Comparison of ENCODE assay signal across 27 cellular contexts in the genomic region with DNA sequence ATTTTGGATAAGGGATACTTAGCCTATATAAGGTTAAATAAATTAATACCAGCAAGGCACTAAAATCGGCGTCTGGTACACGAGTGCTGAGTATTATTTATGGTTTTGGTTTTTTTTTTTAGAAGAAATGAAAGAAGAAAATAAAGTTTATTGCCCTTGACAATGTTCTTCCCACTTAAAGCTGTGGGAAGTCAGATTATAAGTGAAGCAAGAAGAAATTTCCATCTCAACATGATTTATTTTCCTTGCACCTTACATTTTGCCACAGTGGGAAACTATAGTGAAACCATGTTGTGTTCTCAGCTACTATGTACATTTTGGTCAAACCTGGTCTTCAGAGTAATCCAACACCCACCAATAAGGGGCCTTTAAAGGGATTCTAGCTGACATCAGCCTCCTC.
DNase-seq lines count a peak whose midpoint lies in the region; ATAC-seq, FAIRE-seq and TF ChIP-seq lines count a peak whose summit lies in the region.
"Had no signal": no experiment of that assay in that cellular context is flagged by ENCODE, and none has a peak within 500 bp of the region (broad histone marks: within the 10 kb centered on the region; RNA-seq: fewer than 3 reads in every experiment).

No MANE protein-coding gene starts in this region.

- CTCF ChIA-PET in HEK293T (lab: Yijun Ruan, JAX) = interaction anchor here (1.1 to 1.4 kb wide), 3 partner anchors 13 to 167 kb away, joined by 3 to 10 read pairs (median 7); no protein-coding TSS in a partner anchor

- no peaks in the 10 kb centered on the region for H3K9me3 ChIP-seq in astrocyte (ENCODE audit: insufficient read depth, low read depth, low read length)
- H3K9me3 ChIP-seq: BE2C had no signal

- no peaks in the 10 kb centered on the region for H3K27me3 Mint-ChIP-seq in astrocyte (ENCODE audit: low read depth, unreplicated experiment)

- H3K4me3 ChIP-seq in astrocyte (ENCODE audit: insufficient read depth, low read depth, low read length) = no peak overlapping the region
- H3K4me3 ChIP-seq: BLaER1, GM12878 had no signal

- no peak for DNase-seq in HEK293T (ENCODE audit: extremely low spot score)
- no peak for DNase-seq in astrocyte (ENCODE audit: low read depth)
- peak; percentile 25 for DNase-seq in left kidney (ENCODE audit: low read depth, low spot score)
- no peak for DNase-seq in NCI-H2107 (lab: John Stamatoyannopoulos, UW)
- no peak for DNase-seq in NCI-H1694 treated with DMSO at 0.1 percent for 48 hours (lab: John Stamatoyannopoulos, UW)
- DNase-seq: 8988T; ACHN; BE2C; C1 segment of cervical spinal cord; CD4-positive, alpha-beta memory T cell; CD4-positive, CD25-positive, alpha-beta regulatory T cell; CD8-positive, alpha-beta memory T cell; COR-L47; DMS 273 treated with DMSO at 0.1 percent for 48 hours; DMS153; DMS53; DMS79; DND-41; EL; GDM1 had no signal

- no peak overlapping the region for H3K9ac ChIP-seq in astrocyte (ENCODE audit: low read length)
- H3K9ac ChIP-seq: BLaER1 had no signal

- no peaks in the 10 kb centered on the region for H3K79me2 ChIP-seq in astrocyte (ENCODE audit: insufficient read depth, low read length)

- no peaks in the 10 kb centered on the region for H4K20me1 ChIP-seq in astrocyte (ENCODE audit: insufficient read depth, low read length)
- H4K20me1 ChIP-seq: BLaER1 had no signal

- no peak for TF ChIP-seq CTCF in astrocyte (IDR thresholded peaks at IDR 0.05; ENCODE audit: insufficient read depth, low read depth, low read length)

- ATAC-seq in GM18870 (IDR thresholded peaks at IDR 0.05; ENCODE audit: unreplicated experiment) = no peak
- ATAC-seq: GM12878 had no signal

- no peaks in the 10 kb centered on the region for H3K36me3 Mint-ChIP-seq in astrocyte (ENCODE audit: low read depth, unreplicated experiment)
- H3K36me3 Mint-ChIP-seq: CD14-positive monocyte; CD4-positive, alpha-beta memory T cell; CD4-positive, CD25-positive, alpha-beta regulatory T cell; CD8-positive, alpha-beta memory T cell had no signal

- peaks cover 3% of the 10 kb centered on the region for H3K27me3 ChIP-seq in astrocyte (ENCODE audit: insufficient read depth, low read length)
- H3K27me3 ChIP-seq: BLaER1 had no signal

- no peaks in the 10 kb centered on the region for H3K9me3 Mint-ChIP-seq in astrocyte (ENCODE audit: unreplicated experiment)
- H3K9me3 Mint-ChIP-seq: CD8-positive, alpha-beta memory T cell had no signal

- no peak overlapping the region for H3K4me2 ChIP-seq in astrocyte (ENCODE audit: low read length)

- no peaks in the 10 kb centered on the region for H3K36me3 ChIP-seq in astrocyte (ENCODE audit: insufficient read depth, low read length)
- H3K36me3 ChIP-seq: BE2C, BLaER1 had no signal

- no peak overlapping the region for H2AFZ ChIP-seq in astrocyte (ENCODE audit: low read depth, low read length)

- POLR2A ChIA-PET in HEK293T (lab: Yijun Ruan, JAX) = no interaction called here

- peak overlapping the region; percentile 16 for H3K27ac Mint-ChIP-seq in astrocyte (ENCODE audit: unreplicated experiment)
- H3K27ac Mint-ChIP-seq: CD14-positive monocyte; CD4-positive, alpha-beta memory T cell; CD4-positive, CD25-positive, alpha-beta regulatory T cell; CD8-positive, alpha-beta memory T cell had no signal

- no peak overlapping the region for H3K4me3 Mint-ChIP-seq in astrocyte (ENCODE audit: unreplicated experiment)
- H3K4me3 Mint-ChIP-seq: CD14-positive monocyte; CD4-positive, alpha-beta memory T cell; CD4-positive, CD25-positive, alpha-beta regulatory T cell; CD8-positive, alpha-beta memory T cell had no signal

- no peak for FAIRE-seq in astrocyte (lab: Jason Lieb, UNC)
- FAIRE-seq: GM12878, GM12892, GM18507, GM19239 had no signal

- no peak overlapping the region for H3K27ac ChIP-seq in astrocyte (ENCODE audit: low read depth, low read length)
- H3K27ac ChIP-seq: BLaER1 had no signal

- peaks cover 9% of the 10 kb centered on the region for H3K4me1 ChIP-seq in astrocyte (ENCODE audit: insufficient read depth, low read length)
- H3K4me1 ChIP-seq: BE2C had no signal

- peaks cover 9% of the 10 kb centered on the region for H3K4me1 Mint-ChIP-seq in astrocyte (ENCODE audit: low read depth, unreplicated experiment)

TF ChIP-seq in HEK293T, 16 proteins besides CTCF, POLR2A, EP300 and RAD21:
- TF ChIP-seq ZNF384 (IDR thresholded peaks at IDR 0.05) (peak; percentile 16; the same call in 1 of the 2 replicates), CTBP1 (IDR thresholded peaks at IDR 0.05; ENCODE audit: borderline replicate concordance) (peak; percentile 38; the same call in 1 of the 2 replicates), FOXM1 (IDR thresholded peaks at IDR 0.05; ENCODE audit: borderline replicate concordance) (no peak), BHLHE40 (IDR thresholded peaks at IDR 0.05; ENCODE audit: borderline replicate concordance) (no peak)
- TF ChIP-seq, protein P1, sequence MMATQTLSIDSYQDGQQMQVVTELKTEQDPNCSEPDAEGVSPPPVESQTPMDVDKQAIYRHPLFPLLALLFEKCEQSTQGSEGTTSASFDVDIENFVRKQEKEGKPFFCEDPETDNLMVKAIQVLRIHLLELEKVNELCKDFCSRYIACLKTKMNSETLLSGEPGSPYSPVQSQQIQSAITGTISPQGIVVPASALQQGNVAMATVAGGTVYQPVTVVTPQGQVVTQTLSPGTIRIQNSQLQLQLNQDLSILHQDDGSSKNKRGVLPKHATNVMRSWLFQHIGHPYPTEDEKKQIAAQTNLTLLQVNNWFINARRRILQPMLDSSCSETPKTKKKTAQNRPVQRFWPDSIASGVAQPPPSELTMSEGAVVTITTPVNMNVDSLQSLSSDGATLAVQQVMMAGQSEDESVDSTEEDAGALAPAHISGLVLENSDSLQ (IDR thresholded peaks at IDR 0.05) = peak; percentile 62
